ENCODE assay signal across 7 cellular contexts in genomic region chr1:24929091-24929875, GRCh38. TPM values are rescaled to one million over a fixed set of nuclear protein-coding genes. Genes with fewer than 3 reads are reported as not detected.
DNase-seq lines count a peak whose midpoint lies in the region; ATAC-seq and TF ChIP-seq lines count a peak whose summit lies in the region.

No MANE protein-coding gene starts in this region.

- no peaks in the 10 kb centered on the region for H3K36me3 Mint-ChIP-seq in brain

- in situ Hi-C loops in GM13977 (cut with MboI; ENCODE audit: low pct_unique_long_range_greater_than_20kb, low sequenced_read_pairs, unreplicated experiment): no loop called here

- H3K4me1 Mint-ChIP-seq in brain: peaks cover 10% of the 10 kb centered on the region

- H3K27ac Mint-ChIP-seq in brain: no peak overlapping the region

- no peaks in the 10 kb centered on the region for H3K9me3 ChIP-seq in mucosa of rectum (ENCODE audit: control insufficient read depth in 2 of 2, low read length in 2 of 2)

- peak overlapping the region; percentile 58 to 67 for H3K4me3 ChIP-seq in mucosa of rectum (ENCODE audit: low read length in 2 of 2)
- peak overlapping the region; percentile 39 for H3K4me3 ChIP-seq in urinary bladder (ENCODE audit: low read depth, low read length)

- peak; percentile 35 to 64 (median 50) for DNase-seq in T-helper 1 cell
- DNase-seq in GM13977 (ENCODE audit: low spot score): no peak

- peak overlapping the region; percentile 57 to 63 for H3K9ac ChIP-seq in mucosa of rectum (ENCODE audit: low read depth in 1 of 2, low read length in 2 of 2)

- H3K27me3 Mint-ChIP-seq in brain: peaks cover 93% of the 10 kb centered on the region

- H3K4me3 Mint-ChIP-seq in brain: peak overlapping the region in 4 of 5 experiments; percentile 14 to 67 (median 42)

- TF ChIP-seq CTCF in brain (conservative IDR thresholded peaks at IDR 0.05) (no peak), GM13977 (IDR thresholded peaks at IDR 0.05; ENCODE audit: extremely low read depth, insufficient read depth, missing control alignments) (no peak)

- 2% methylated on average over 89 of the region's 91 CpGs for WGBS in urinary bladder

- no peaks in the 10 kb centered on the region for H3K36me3 ChIP-seq in mucosa of rectum (ENCODE audit: control insufficient read depth in 2 of 2, insufficient read depth in 2 of 2, low read length in 2 of 2)
- no peaks in the 10 kb centered on the region for H3K36me3 ChIP-seq in urinary bladder (ENCODE audit: insufficient read depth)

- peak overlapping the region; percentile 58 to 85 for H3K27ac ChIP-seq in mucosa of rectum (ENCODE audit: low read depth in 2 of 2, low read length in 2 of 2)
- H3K27ac ChIP-seq in urinary bladder (ENCODE audit: low read depth): no peak overlapping the region

- H3K4me1 ChIP-seq in mucosa of rectum (ENCODE audit: control insufficient read depth in 2 of 2, insufficient read depth in 2 of 2, low read length in 2 of 2): peaks cover 16 to 26% of the 10 kb centered on the region in 2 donors
- H3K4me1 ChIP-seq in urinary bladder (ENCODE audit: insufficient read depth): no peaks in the 10 kb centered on the region

- peaks cover 68 to 88% of the 10 kb centered on the region in 2 donors for H3K27me3 ChIP-seq in mucosa of rectum (ENCODE audit: control insufficient read depth in 2 of 2, insufficient read depth in 2 of 2, low read length in 2 of 2)

- peak; percentile 6 for ATAC-seq in GM19023 (IDR thresholded peaks at IDR 0.05; ENCODE audit: unreplicated experiment)
- peak; percentile 2 for ATAC-seq in HG03066 (IDR thresholded peaks at IDR 0.05; ENCODE audit: low read depth, unreplicated experiment)

- H3K9me3 Mint-ChIP-seq in brain: peaks cover 0 to 6% (median 0%) of the 10 kb centered on the region in 5 experiments

RNA-seq across cellular contexts. Expression of gene RUNX3, which starts 0.8 kb away (rescaled TPM):
- polyA plus RNA-seq in brain (ENCODE audit: insufficient read depth, low read depth, low replicate concordance): 1.4 TPM
- 0.37 TPM for total RNA-seq in urinary bladder
- 2.5 TPM for polyA plus RNA-seq in urinary bladder
